8 cellular contexts compared by ENCODE assay signal in the genomic region with DNA sequence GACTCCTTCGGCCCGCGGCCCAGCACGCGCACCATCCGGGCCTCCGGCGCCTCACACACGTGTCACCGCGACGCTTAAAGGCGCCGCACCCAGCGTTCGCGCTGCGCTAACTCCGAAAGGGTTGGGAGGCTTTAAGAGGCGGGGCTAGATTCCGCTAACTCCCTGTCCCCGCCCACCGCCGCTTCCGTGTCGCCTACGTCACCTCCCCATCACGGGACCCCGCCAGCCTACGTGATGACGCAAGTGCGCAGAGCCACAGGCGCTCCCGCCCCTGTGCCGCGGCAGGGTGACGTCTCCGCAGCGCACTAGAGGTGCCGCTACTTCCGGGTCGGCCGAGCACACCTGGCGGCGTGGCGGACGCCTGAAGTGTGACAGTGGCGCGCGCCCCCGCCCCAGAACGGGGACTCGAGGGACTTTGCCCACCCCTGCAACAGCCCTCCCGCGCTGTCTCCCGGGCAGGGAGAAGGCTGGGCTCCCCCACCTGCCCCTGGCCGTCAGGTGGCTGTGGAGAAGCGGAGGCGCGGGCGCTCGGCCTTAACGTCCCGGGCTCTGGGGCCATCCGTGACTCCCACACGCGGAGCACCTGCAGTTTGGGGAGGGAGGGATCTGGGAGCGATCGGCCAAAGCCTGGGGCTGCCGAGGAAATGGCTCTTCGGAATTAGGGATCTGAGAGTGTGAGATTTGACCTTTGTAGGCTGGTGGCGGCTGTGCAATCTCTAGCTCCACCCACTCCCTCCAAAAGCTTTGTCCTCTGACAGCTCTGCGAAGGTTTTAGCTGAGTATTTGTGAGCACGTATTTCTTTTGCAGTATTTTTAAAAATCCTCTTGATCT. TPM values are rescaled to one million over a fixed set of nuclear protein-coding genes. Genes with fewer than 3 reads are reported as not detected.
A peak's percentile ranks its signal among the peaks of the same experiment; 100 is the strongest.
DNase-seq lines count a peak whose midpoint lies in the region; ATAC-seq and TF ChIP-seq lines count a peak whose summit lies in the region.

USP36 (minus strand) TSS at position 35 of the 832 bp plus-strand sequence. CDS start 4,451 bp downstream, outside the sequence.

- intact Hi-C loops in activated CD4-positive, alpha-beta T cell treated with anti-CD3 and anti-CD28 coated beads, Interleukin-2, amount 10 ng/mL, durations not matched to agents 24 days and 14 days (cut with micrococcal nuclease) = loop anchor here (1.0 to 2.0 kb wide), 3 partner anchors 24 to 92 kb away; no protein-coding TSS in a partner anchor
- intact Hi-C loops in left colon (cut with DNase I, micrococcal nuclease) = no loop called here

- H3K36me3 ChIP-seq in BJ (ENCODE audit: control insufficient read depth, insufficient read depth, low read length) = peaks cover 9% of the 10 kb centered on the region

- POLR2A ChIA-PET in BJ (lab: Charles Lee) = no interaction called here

- peaks cover 31% of the 10 kb centered on the region for H3K4me1 Mint-ChIP-seq in activated CD4-positive, alpha-beta T cell treated with anti-CD3 and anti-CD28 coated beads, Interleukin-2, amount 10 ng/mL, durations not matched to agents 24 days and 14 days

- peak within 1 kb of the TSS; percentile 97 for H3K27ac ChIP-seq in coronary artery

- H3K27ac Mint-ChIP-seq in activated CD4-positive, alpha-beta T cell treated with anti-CD3 and anti-CD28 coated beads, Interleukin-2, amount 10 ng/mL, durations not matched to agents 24 days and 14 days = peak within 1 kb of the TSS; percentile 94

- no peaks in the 10 kb centered on the region for H3K9me3 Mint-ChIP-seq in activated CD4-positive, alpha-beta T cell treated with anti-CD3 and anti-CD28 coated beads, Interleukin-2, amount 10 ng/mL, durations not matched to agents 24 days and 14 days

- H3K27me3 Mint-ChIP-seq in activated CD4-positive, alpha-beta T cell treated with anti-CD3 and anti-CD28 coated beads, Interleukin-2, amount 10 ng/mL, durations not matched to agents 24 days and 14 days = no peaks in the 10 kb centered on the region

- H3K4me3 Mint-ChIP-seq in activated CD4-positive, alpha-beta T cell treated with anti-CD3 and anti-CD28 coated beads, Interleukin-2, amount 10 ng/mL, durations not matched to agents 24 days and 14 days = peak within 1 kb of the TSS; percentile 87

- peaks cover 25% of the 10 kb centered on the region for H3K36me3 Mint-ChIP-seq in activated CD4-positive, alpha-beta T cell treated with anti-CD3 and anti-CD28 coated beads, Interleukin-2, amount 10 ng/mL, durations not matched to agents 24 days and 14 days (ENCODE audit: low read depth)

- peak within 1 kb of the TSS; percentile 83 for H3K4me3 ChIP-seq in BJ (ENCODE audit: low read depth, low read length)
- H3K4me3 ChIP-seq in coronary artery = peak within 1 kb of the TSS; percentile 99

- H3K27me3 ChIP-seq in BJ (ENCODE audit: control insufficient read depth, insufficient read depth, low read length) = no peaks in the 10 kb centered on the region

- DNase-seq in BJ (ENCODE audit: low read depth) = peak; percentile 88
- DNase-seq in NCI-H526 treated with DMSO at 0.1 percent for 48 hours (lab: John Stamatoyannopoulos, UW) = peak; percentile 97
- DNase-seq in activated CD4-positive, alpha-beta T cell treated with anti-CD3 and anti-CD28 coated beads, Interleukin-2, amount 10 ng/mL, durations not matched to agents 24 days and 14 days = peak; percentile 100
- peak; percentile 99 for DNase-seq in coronary artery (ENCODE audit: low spot score)
- DNase-seq in left colon = peak; percentile 99 to 100
- DNase-seq in stimulated activated CD4-positive, alpha-beta T cell treated with anti-CD3 and anti-CD28 coated beads, Interleukin-1b, Interleukin-23, amount 100 ng/mL, for 48 hours = peak; percentile 100

- ATAC-seq in GM19324 (IDR thresholded peaks at IDR 0.05; ENCODE audit: low FRiP score, unreplicated experiment) (peak; percentile 93), HG03469 (IDR thresholded peaks at IDR 0.05; ENCODE audit: unreplicated experiment) (peak; percentile 75), left colon (peak; percentile 88)

- 0 out of 2 replicates have a peak, but pooled peaks have one; percentile 2 for TF ChIP-seq CTCF in BJ (IDR thresholded peaks at IDR 0.05; ENCODE audit: insufficient read depth, low read depth, low read length)
- no peak for TF ChIP-seq CTCF in coronary artery (IDR thresholded peaks at IDR 0.05)

- CTCF ChIA-PET in BJ (lab: Yijun Ruan, JAX) = no interaction called here

RNA-seq across cellular contexts. Expression of gene USP36, which starts in this region (rescaled TPM):
- 17.0 and 22.1 TPM in 2 replicates for polyA plus RNA-seq in BJ (2011; rRNA removed)
- polyA minus RNA-seq in BJ (2011; rRNA and poly(A)+ RNA removed) = 28.9 TPM in 2 replicates
- 128 TPM in 2 replicates for total RNA-seq in activated CD4-positive, alpha-beta T cell treated with anti-CD3 and anti-CD28 coated beads, Interleukin-2, amount 10 ng/mL, durations not matched to agents 24 days and 14 days
- 10 to 100 TPM; 35.7 to 45.1 TPM for total RNA-seq in left colon

Comparison
In these comparisons a context has a peak if more than half of its experiments do, and no peak if none do; other contexts are left out.
1. Peak in every context shown above with its lines: DNase-seq, ATAC-seq, H3K4me3 ChIP-seq and H3K27ac ChIP-seq.